In genomic region chr3:51371943-51372557, GRCh38 we compare ENCODE assay signal across 8 cellular contexts. TPM values are rescaled to one million over a fixed set of nuclear protein-coding genes. Genes with fewer than 3 reads are reported as not detected.
DNase-seq lines count a peak whose midpoint lies in the region; ATAC-seq, FAIRE-seq and TF ChIP-seq lines count a peak whose summit lies in the region.

No MANE protein-coding gene starts in this region.

- H2AFZ ChIP-seq in HepG2 (ENCODE audit: low read length): no peak overlapping the region

- WGBS in HepG2 (ENCODE audit: low lambda C conversion rate): 9% methylated on average over 3 of the region's 4 CpGs

- no peaks in the 10 kb centered on the region for H3K79me2 ChIP-seq in HepG2 (ENCODE audit: insufficient read depth, low read length)

- POLR2A ChIA-PET in HepG2 (lab: Yijun Ruan, JAX): no interaction called here

- H3K36me3 ChIP-seq in colonic mucosa (no peaks in the 10 kb centered on the region), HepG2 (replicated peaks in 1 of 2; ENCODE audit: control insufficient read depth in 1 of 2, insufficient read depth in 2 of 2, low read length in 2 of 2) (no peaks in the 10 kb centered on the region), thoracic aorta (no peaks in the 10 kb centered on the region)

- H3K4me3 ChIP-seq in colonic mucosa (no peak overlapping the region), HepG2 (replicated peaks in 1 of 3; ENCODE audit: insufficient read depth in 1 of 3, low read depth in 2 of 3, low read length in 3 of 3) (no peak overlapping the region), thoracic aorta (no peak overlapping the region)

- peak; percentile 84 for FAIRE-seq in HepG2 (lab: Jason Lieb, UNC)

- DNase-seq in NCI-H345 (lab: John Stamatoyannopoulos, UW): peak; percentile 42
- DNase-seq in NCI-H345 treated with DMSO at 0.1 percent for 48 hours (lab: John Stamatoyannopoulos, UW; ENCODE audit: unreplicated experiment): no peak
- DNase-seq in Kasumi-1 (lab: John Stamatoyannopoulos, UW): peak; percentile 74 to 76
- peak; percentile 29 for DNase-seq in T-helper 9 cell
- DNase-seq in colonic mucosa: peak; percentile 67
- DNase-seq in HepG2 (ENCODE audit: low spot score): peak; percentile 55
- no peak for DNase-seq in thoracic aorta (ENCODE audit: low spot score)
- DNase-seq in GDM1 (lab: John Stamatoyannopoulos, UW): no peak

- H3K9ac ChIP-seq in colonic mucosa (ENCODE audit: low read depth in 2 of 2, low read length in 2 of 2) (no peak overlapping the region), HepG2 (ENCODE audit: insufficient read depth, low read depth, low read length) (no peak overlapping the region)

- H3K27ac ChIP-seq in colonic mucosa (no peak overlapping the region), HepG2 (ENCODE audit: extremely low read length, insufficient read depth, low read length) (no peak overlapping the region), thoracic aorta (no peak overlapping the region)

- TF ChIP-seq EP300 in HepG2 (IDR thresholded peaks at IDR 0.05; ENCODE audit: low read depth in 2 of 2, low read length in 2 of 2) (no peak), HepG2 (CRISPR knock-in tag; IDR thresholded peaks at IDR 0.05; ENCODE audit: borderline replicate concordance) (no peak)

- peak; percentile 59 for TF ChIP-seq CTCF in colonic mucosa (IDR thresholded peaks at IDR 0.05)
- peak; percentile 79 for TF ChIP-seq CTCF in HepG2 (CRISPR knock-in tag; IDR thresholded peaks at IDR 0.05)
- peak; percentile 67 for TF ChIP-seq CTCF in thoracic aorta (IDR thresholded peaks at IDR 0.05)

- no peaks in the 10 kb centered on the region for H3K9me3 ChIP-seq in colonic mucosa
- no peaks in the 10 kb centered on the region for H3K9me3 ChIP-seq in HepG2 (ENCODE audit: low read length)
- H3K9me3 ChIP-seq in thoracic aorta: no peaks in the 10 kb centered on the region

- TF ChIP-seq RAD21 in HepG2 (CRISPR knock-in tag; IDR thresholded peaks at IDR 0.05): peak; percentile 78

- H3K27me3 ChIP-seq in colonic mucosa: no peaks in the 10 kb centered on the region
- peaks cover 7 to 39% of the 10 kb centered on the region in 2 experiments; a peak in 4 of 5 replicates for H3K27me3 ChIP-seq in HepG2 (ENCODE audit: control insufficient read depth in 1 of 2, insufficient read depth in 2 of 2, low read length in 2 of 2)
- H3K27me3 ChIP-seq in thoracic aorta (replicated peaks; ENCODE audit: insufficient read depth): no peaks in the 10 kb centered on the region

- no peaks in the 10 kb centered on the region for H3K4me1 ChIP-seq in colonic mucosa
- no peaks in the 10 kb centered on the region for H3K4me1 ChIP-seq in HepG2 (ENCODE audit: insufficient read depth, low read length)
- no peaks in the 10 kb centered on the region for H3K4me1 ChIP-seq in thoracic aorta (ENCODE audit: control insufficient read depth in 1 of 2, low read depth in 2 of 2)

- intact Hi-C loops in colonic mucosa (cut with DNase I): loop anchor here (5.0 kb wide), 2 partner anchors 400 to 755 kb away; partner anchors contain the start of gene MAPKAPK3
- intact Hi-C loops in HepG2 (cut with micrococcal nuclease; ENCODE audit: unreplicated experiment): loop anchor here (1.0 to 2.0 kb wide), 2 partner anchors 401 to 756 kb away; no protein-coding TSS in a partner anchor

- BruUV-seq in HepG2 (replicated peaks; lab: Mats Ljungman, UMichigan): no TSS peak

- no peak overlapping the region for H3K4me2 ChIP-seq in HepG2 (ENCODE audit: low read depth, low read length)

- CTCF ChIA-PET in HepG2 (lab: Yijun Ruan, JAX; ENCODE audit: low intra/inter-chr PET ratio, low total read pairs): interaction anchor here (0.6 to 2.3 kb wide), 4 partner anchors 272 to 756 kb away, joined by 3 to 25 read pairs (median 17); partner anchors contain the start of gene MAPKAPK3

- in situ Hi-C loops in HepG2 (cut with HindIII; ENCODE audit: extremely low pct_ligation_motif_present, low pct_unique_long_range_greater_than_20kb): loop anchor here (5.0 to 10.0 kb wide), 3 partner anchors 267 to 755 kb away; partner anchors contain the start of gene MAPKAPK3

- no peak for TF ChIP-seq POLR2A in HepG2 (IDR thresholded peaks at IDR 0.05; ENCODE audit: insufficient read depth in 1 of 2, low read depth in 2 of 2, low read length in 2 of 2)

- peak; percentile 77 for ATAC-seq in HepG2
- peak; percentile 60 for ATAC-seq in thoracic aorta (ENCODE audit: insufficient number of reproducible peaks, low FRiP score, low read depth)

- no peaks in the 10 kb centered on the region for H4K20me1 ChIP-seq in HepG2 (ENCODE audit: insufficient read depth, low read length)

RNA-seq across cellular contexts. Expression of gene MANF, which starts 13.0 kb away (rescaled TPM):
- total RNA-seq in colonic mucosa (100 to 1,000 TPM; 100 to 178 TPM), HepG2 (2016; rRNA removed; fragmentation: Illumina TruSeq; extraction: Trizol) (111 and 269 TPM in 2 replicates), thoracic aorta (10 to 100 TPM; 42.6 to 48.5 TPM)
- 69.4 and 76.3 TPM in 2 replicates for total RNA-seq in HepG2 (2016; cell fraction: cytosol; rRNA removed; fragmentation: Illumina TruSeq; extraction: Trizol; ENCODE audit: low read depth)
- total RNA-seq in HepG2 (2016; cell fraction: insoluble cytoplasmic fraction; rRNA removed; fragmentation: Illumina TruSeq; extraction: Trizol): 107 and 262 TPM in 2 replicates
- total RNA-seq in HepG2 (2016; cell fraction: membrane; rRNA removed; fragmentation: Illumina TruSeq; extraction: Trizol): 72.9 and 73.6 TPM in 2 replicates
- 161 and 173 TPM in 2 replicates for total RNA-seq in HepG2 (2016; cell fraction: nucleus; rRNA removed; fragmentation: Illumina TruSeq; extraction: Trizol)
- 47.6 and 55.4 TPM in 2 replicates for polyA plus RNA-seq in HepG2 (2011; rRNA removed)
- polyA plus RNA-seq in HepG2 (2011; cell fraction: cytosol; rRNA removed): 45.7 and 62.4 TPM in 2 replicates
- 15.5 and 21.5 TPM in 2 replicates for polyA plus RNA-seq in HepG2 (2011; cell fraction: nucleus; rRNA removed)
- polyA plus RNA-seq in HepG2 (2012): 75.8 and 112 TPM in 2 replicates
- 49.9 and 54.5 TPM in 2 replicates for polyA plus RNA-seq in HepG2 (2016; cell fraction: cytosol; fragmentation: Illumina TruSeq; extraction: Trizol; ENCODE audit: low read depth)
- 114 and 115 TPM in 2 replicates for polyA plus RNA-seq in HepG2 (2016; cell fraction: insoluble cytoplasmic fraction; fragmentation: Illumina TruSeq; extraction: Trizol; ENCODE audit: low read depth)
- polyA plus RNA-seq in HepG2 (2016; cell fraction: membrane; fragmentation: Illumina TruSeq; extraction: Trizol; ENCODE audit: low read depth): 56.5 and 56.9 TPM in 2 replicates
- polyA plus RNA-seq in HepG2 (2016; cell fraction: nucleus; fragmentation: Illumina TruSeq; extraction: Trizol; ENCODE audit: insufficient read depth, low read depth): 280 and 295 TPM in 2 replicates
- polyA minus RNA-seq in HepG2 (2011; rRNA and poly(A)+ RNA removed; ENCODE audit: low replicate concordance): 5.1 and 7.1 TPM in 2 replicates
- 15.4 and 17.7 TPM in 2 replicates for polyA minus RNA-seq in HepG2 (2011; cell fraction: cytosol; rRNA and poly(A)+ RNA removed)
- 16.2 and 19.4 TPM in 2 replicates for polyA minus RNA-seq in HepG2 (2011; cell fraction: nucleus; rRNA and poly(A)+ RNA removed)

RNA-seq across cellular contexts. Expression of gene RBM15B, which starts 19.0 kb away (rescaled TPM):
- total RNA-seq in colonic mucosa (10 to 100 TPM; 31.8 to 35.4 TPM), HepG2 (2016; rRNA removed; fragmentation: Illumina TruSeq; extraction: Trizol) (19.3 and 19.6 TPM in 2 replicates), thoracic aorta (10 to 100 TPM; 28.3 to 38.0 TPM)
- total RNA-seq in HepG2 (2016; cell fraction: cytosol; rRNA removed; fragmentation: Illumina TruSeq; extraction: Trizol; ENCODE audit: low read depth): 4.0 and 4.1 TPM in 2 replicates
- total RNA-seq in HepG2 (2016; cell fraction: insoluble cytoplasmic fraction; rRNA removed; fragmentation: Illumina TruSeq; extraction: Trizol): 15.8 and 19.9 TPM in 2 replicates
- 21.6 and 22.6 TPM in 2 replicates for total RNA-seq in HepG2 (2016; cell fraction: membrane; rRNA removed; fragmentation: Illumina TruSeq; extraction: Trizol)
- total RNA-seq in HepG2 (2016; cell fraction: nucleus; rRNA removed; fragmentation: Illumina TruSeq; extraction: Trizol): 15.0 and 17.5 TPM in 2 replicates
- 8.2 and 8.5 TPM in 2 replicates for polyA plus RNA-seq in HepG2 (2011; rRNA removed)
- 8.8 and 9.8 TPM in 2 replicates for polyA plus RNA-seq in HepG2 (2011; cell fraction: cytosol; rRNA removed)
- polyA plus RNA-seq in HepG2 (2011; cell fraction: nucleus; rRNA removed): 10.4 and 11.9 TPM in 2 replicates
- polyA plus RNA-seq in HepG2 (2012): 9.6 and 10.5 TPM in 2 replicates
- polyA plus RNA-seq in HepG2 (2016; cell fraction: cytosol; fragmentation: Illumina TruSeq; extraction: Trizol; ENCODE audit: low read depth): 3.9 and 4.1 TPM in 2 replicates
- 20.7 and 23.7 TPM in 2 replicates for polyA plus RNA-seq in HepG2 (2016; cell fraction: insoluble cytoplasmic fraction; fragmentation: Illumina TruSeq; extraction: Trizol; ENCODE audit: low read depth)
- 17.3 and 19.5 TPM in 2 replicates for polyA plus RNA-seq in HepG2 (2016; cell fraction: membrane; fragmentation: Illumina TruSeq; extraction: Trizol; ENCODE audit: low read depth)
- polyA plus RNA-seq in HepG2 (2016; cell fraction: nucleus; fragmentation: Illumina TruSeq; extraction: Trizol; ENCODE audit: insufficient read depth, low read depth): 21.7 and 22.1 TPM in 2 replicates
- polyA minus RNA-seq in HepG2 (2011; rRNA and poly(A)+ RNA removed; ENCODE audit: low replicate concordance): 23.7 and 28.7 TPM in 2 replicates
- 9.1 and 9.2 TPM in 2 replicates for polyA minus RNA-seq in HepG2 (2011; cell fraction: cytosol; rRNA and poly(A)+ RNA removed)
- polyA minus RNA-seq in HepG2 (2011; cell fraction: nucleus; rRNA and poly(A)+ RNA removed): 30.8 and 31.5 TPM in 2 replicates

Comparison
In these comparisons a context has a peak if more than half of its experiments do, and no peak if none do; other contexts are left out.
1. DNase-seq: peak in NCI-H345 (single experiment), Kasumi-1 (2 of 2), T-helper 9 cell (single experiment), colonic mucosa (single experiment) and HepG2 (single experiment); none in NCI-H345 treated with DMSO at 0.1 percent for 48 hours (single experiment), thoracic aorta (single experiment) and GDM1 (single experiment).
2. Peak in every context shown above with its lines, with median percentiles within 50 percentile points of each other: CTCF ChIP-seq.